22 cellular contexts compared by ENCODE assay signal in genomic region chr1:194818674-194819073, GRCh38.
"Had no signal": no experiment of that assay in that cellular context is flagged by ENCODE, and none has a peak within 500 bp of the region (broad histone marks: within the 10 kb centered on the region; RNA-seq: fewer than 3 reads in every experiment).

No MANE protein-coding gene starts in this region.

- H3K4me3 Mint-ChIP-seq: immature natural killer cell; naive thymus-derived CD8-positive, alpha-beta T cell; nephron progenitor cell; stimulated activated naive B cell treated with anti-CD40 and anti-IgM and Interleukin-4, amounts not matched to agents 10 μg/mL and 1 μg/mL and 100 μg/mL, for 72 hours; stimulated activated naive CD8-positive, alpha-beta T cell treated with anti-CD3 and anti-CD28 coated beads, Interleukin-15, Interleukin-2, amounts not matched to agents 100 ng/mL and 50 ng/mL, for 24 hours had no signal

- H3K36me3 Mint-ChIP-seq: immature natural killer cell; naive thymus-derived CD8-positive, alpha-beta T cell had no signal

- H3K9me3 ChIP-seq: lower lobe of right lung, prostate gland, right atrium auricular region, sigmoid colon, thoracic aorta, tibial nerve, upper lobe of right lung, uterus had no signal

- H3K4me1 ChIP-seq: lower lobe of right lung, prostate gland, right atrium auricular region, sigmoid colon, tibial nerve, upper lobe of right lung, uterus had no signal

- H3K36me3 ChIP-seq: lower lobe of right lung, prostate gland, right atrium auricular region, sigmoid colon, thoracic aorta, tibial nerve, upper lobe of right lung, uterus had no signal

- H3K27me3 ChIP-seq: dorsolateral prefrontal cortex, right atrium auricular region, sigmoid colon, tibial nerve, upper lobe of right lung, uterus had no signal

- ATAC-seq: left ventricle myocardium superior; lower lobe of right lung; naive thymus-derived CD8-positive, alpha-beta T cell; stimulated activated naive B cell treated with anti-CD40 and anti-IgM and Interleukin-4, amounts not matched to agents 10 μg/mL and 1 μg/mL and 100 μg/mL, for 72 hours; upper lobe of right lung had no signal

- H3K9me3 Mint-ChIP-seq: nephron progenitor cell had no signal

- H3K27ac ChIP-seq: dorsolateral prefrontal cortex, lower lobe of right lung, prostate gland, right atrium auricular region, sigmoid colon, thoracic aorta, tibial nerve, upper lobe of right lung, uterus had no signal

- H3K4me1 Mint-ChIP-seq: immature natural killer cell; naive thymus-derived CD8-positive, alpha-beta T cell; nephron progenitor cell had no signal

- H3K27ac Mint-ChIP-seq: immature natural killer cell; naive thymus-derived CD8-positive, alpha-beta T cell; nephron progenitor cell; stimulated activated naive B cell treated with anti-CD40 and anti-IgM and Interleukin-4, amounts not matched to agents 10 μg/mL and 1 μg/mL and 100 μg/mL, for 72 hours; stimulated activated naive CD8-positive, alpha-beta T cell treated with anti-CD3 and anti-CD28 coated beads, Interleukin-15, Interleukin-2, amounts not matched to agents 100 ng/mL and 50 ng/mL, for 24 hours had no signal

- DNase-seq: dorsolateral prefrontal cortex; effector CD4-positive, alpha-beta T cell; hypothalamus; immature natural killer cell; islet precursor cell; kidney glomerular epithelial cell; left ventricle myocardium superior; lower lobe of right lung; naive thymus-derived CD8-positive, alpha-beta T cell; nephron progenitor cell; nucleus accumbens; sigmoid colon; stimulated activated CD4-positive, alpha-beta T cell treated with anti-CD3 and anti-CD28 coated beads, Interleukin-2, amount 100 ng/mL, for 24 hours; stimulated activated CD4-positive, alpha-beta T cell treated with anti-CD3 and anti-CD28 coated beads, Interleukin-4, amount 100 ng/mL, for 4 hours; stimulated activated naive B cell treated with anti-CD40 and anti-IgM and Interleukin-4, amounts not matched to agents 10 μg/mL and 1 μg/mL and 100 μg/mL, for 72 hours; upper lobe of right lung; uterus had no signal

- H3K27me3 Mint-ChIP-seq: naive thymus-derived CD8-positive, alpha-beta T cell; stimulated activated naive B cell treated with anti-CD40 and anti-IgM and Interleukin-4, amounts not matched to agents 10 μg/mL and 1 μg/mL and 100 μg/mL, for 72 hours; stimulated activated naive CD8-positive, alpha-beta T cell treated with anti-CD3 and anti-CD28 coated beads, Interleukin-15, Interleukin-2, amounts not matched to agents 100 ng/mL and 50 ng/mL, for 24 hours had no signal

- H3K4me3 ChIP-seq: dorsolateral prefrontal cortex, lower lobe of right lung, prostate gland, right atrium auricular region, sigmoid colon, thoracic aorta, tibial nerve, upper lobe of right lung, uterus had no signal
